In genomic region chr1:203649551-203650011, GRCh38 we compare ENCODE assay signal across 8 cellular contexts. TPM values are rescaled to one million over a fixed set of nuclear protein-coding genes. Genes with fewer than 3 reads are reported as not detected.
DNase-seq lines count a peak whose midpoint lies in the region; ATAC-seq lines count a peak whose summit lies in the region.

No MANE protein-coding gene starts in this region.

- no peak overlapping the region for H2BK5ac ChIP-seq in mesenchymal stem cell (ENCODE audit: low read depth, low read length, poor library complexity, severe bottlenecking)

- H2AK5ac ChIP-seq in mesenchymal stem cell (ENCODE audit: low read length, severe bottlenecking) = peak overlapping the region; percentile 53

- H3K4me3 ChIP-seq in mesenchymal stem cell (ENCODE audit: insufficient read depth in 1 of 2, low read depth in 1 of 2, low read length in 2 of 2) = no peak overlapping the region

- H3K27ac Mint-ChIP-seq in activated CD8-positive, alpha-beta T cell treated with anti-CD3 and anti-CD28 coated beads, Interleukin-2, amount 10 ng/mL, durations not matched to agents 7 days and 5 days = peak overlapping the region; percentile 76

- peak overlapping the region; percentile 83 for H3K27ac ChIP-seq in mesenchymal stem cell (ENCODE audit: low read length, poor library complexity, severe bottlenecking)

- peak; percentile 47 for ATAC-seq in GM18511 (IDR thresholded peaks at IDR 0.05; ENCODE audit: unreplicated experiment)
- ATAC-seq in HG02852 (IDR thresholded peaks at IDR 0.05; ENCODE audit: unreplicated experiment) = peak; percentile 47
- peak; percentile 39 for ATAC-seq in activated CD8-positive, alpha-beta T cell treated with anti-CD3 and anti-CD28 coated beads, Interleukin-2, amount 10 ng/mL, durations not matched to agents 7 days and 5 days
- no peak for ATAC-seq in GM19455 (IDR thresholded peaks at IDR 0.05; ENCODE audit: unreplicated experiment)

- no peak overlapping the region for H2BK120ac ChIP-seq in mesenchymal stem cell (ENCODE audit: low read depth, low read length)

- H3K9me3 Mint-ChIP-seq in activated CD8-positive, alpha-beta T cell treated with anti-CD3 and anti-CD28 coated beads, Interleukin-2, amount 10 ng/mL, durations not matched to agents 7 days and 5 days (ENCODE audit: insufficient read depth) = no peaks in the 10 kb centered on the region

- POLR2A ChIA-PET in activated CD8-positive, alpha-beta T cell treated with anti-CD3 and anti-CD28 coated beads, Interleukin-2, amount 10 ng/mL, durations not matched to agents 7 days and 5 days (lab: Charles Lee) = interaction anchor here (1.1 to 1.9 kb wide), 4 partner anchors 10 to 115 kb away, joined by 3 to 6 read pairs (median 6); partner anchors contain the start of genes ATP2B4 and LAX1

- peak overlapping the region; percentile 63 for H3K4me3 Mint-ChIP-seq in activated CD8-positive, alpha-beta T cell treated with anti-CD3 and anti-CD28 coated beads, Interleukin-2, amount 10 ng/mL, durations not matched to agents 7 days and 5 days

- no peaks in the 10 kb centered on the region for H3K27me3 ChIP-seq in mesenchymal stem cell (ENCODE audit: control insufficient read depth in 1 of 2, insufficient read depth in 1 of 2, low read length in 2 of 2)

- H2BK12ac ChIP-seq in mesenchymal stem cell (ENCODE audit: low read length in 2 of 2) = no peak overlapping the region

- H4K8ac ChIP-seq in mesenchymal stem cell (ENCODE audit: low read length) = no peak overlapping the region

- H3K4me2 ChIP-seq in mesenchymal stem cell (ENCODE audit: low read length, poor library complexity, severe bottlenecking) = no peak overlapping the region

- H3K4me1 Mint-ChIP-seq in activated CD8-positive, alpha-beta T cell treated with anti-CD3 and anti-CD28 coated beads, Interleukin-2, amount 10 ng/mL, durations not matched to agents 7 days and 5 days (ENCODE audit: low read depth) = peaks cover 76% of the 10 kb centered on the region

- CTCF ChIA-PET in activated CD8-positive, alpha-beta T cell treated with anti-CD3 and anti-CD28 coated beads, Interleukin-2, amount 10 ng/mL, durations not matched to agents 7 days and 5 days (lab: Charles Lee) = interaction anchor here (0.7 to 2.3 kb wide), 8 partner anchors 18 to 480 kb away, joined by 3 to 13 read pairs (median 3); partner anchors contain the start of gene ATP2B4

- peaks cover 17% of the 10 kb centered on the region for H3K79me1 ChIP-seq in mesenchymal stem cell (replicated peaks; ENCODE audit: low read length, poor library complexity, severe bottlenecking)

- H3K23ac ChIP-seq in mesenchymal stem cell (ENCODE audit: low read length in 2 of 2) = no peak overlapping the region

- H3K14ac ChIP-seq in mesenchymal stem cell (ENCODE audit: low read length in 2 of 2) = no peak overlapping the region

- no peaks in the 10 kb centered on the region for H3K27me3 Mint-ChIP-seq in activated CD8-positive, alpha-beta T cell treated with anti-CD3 and anti-CD28 coated beads, Interleukin-2, amount 10 ng/mL, durations not matched to agents 7 days and 5 days (ENCODE audit: low read depth)

- H3K36me3 ChIP-seq in mesenchymal stem cell (ENCODE audit: control insufficient read depth in 1 of 2, insufficient read depth in 2 of 2, low read depth in 1 of 2, low read length in 2 of 2) = peaks cover 0 to 19% of the 10 kb centered on the region in 2 experiments

- H2AFZ ChIP-seq in mesenchymal stem cell (ENCODE audit: low read depth, low read length) = no peak overlapping the region

- H3K9me3 ChIP-seq in mesenchymal stem cell (ENCODE audit: control insufficient read depth, low read length) = no peaks in the 10 kb centered on the region

- H3K4ac ChIP-seq in mesenchymal stem cell (ENCODE audit: low read depth in 1 of 2, low read length in 2 of 2) = peak overlapping the region in 1 of 2 experiments; percentile 51

- H4K91ac ChIP-seq in mesenchymal stem cell (ENCODE audit: low read length) = no peak overlapping the region

- H3K18ac ChIP-seq in mesenchymal stem cell (ENCODE audit: low read depth in 1 of 2, low read length in 2 of 2) = no peak overlapping the region

- DNase-seq in activated CD8-positive, alpha-beta T cell treated with anti-CD3 and anti-CD28 coated beads, Interleukin-2, amount 10 ng/mL, durations not matched to agents 7 days and 5 days = peak; percentile 29
- DNase-seq in mesenchymal stem cell = peak; percentile 62
- DNase-seq in OCI-M2 (lab: John Stamatoyannopoulos, UW; ENCODE audit: unreplicated experiment) = no peak
- no peak for DNase-seq in superior temporal gyrus (ENCODE audit: extremely low spot score)
- no peak for DNase-seq in NOMO-1 treated with dmso at 0.1 percent for 144 hours (lab: John Stamatoyannopoulos, UW; ENCODE audit: unreplicated experiment)

- H3K36me3 Mint-ChIP-seq in activated CD8-positive, alpha-beta T cell treated with anti-CD3 and anti-CD28 coated beads, Interleukin-2, amount 10 ng/mL, durations not matched to agents 7 days and 5 days (ENCODE audit: low read depth) = peaks cover 29% of the 10 kb centered on the region

- H2BK15ac ChIP-seq in mesenchymal stem cell (ENCODE audit: low read depth, poor library complexity, severe bottlenecking) = no peak overlapping the region

- peaks cover 14% of the 10 kb centered on the region for H3K4me1 ChIP-seq in mesenchymal stem cell (ENCODE audit: control insufficient read depth, insufficient read depth, low read depth, low read length)

- WGBS in mesenchymal stem cell = 76% methylated on average over 7 of the region's 7 CpGs

- H3K9ac ChIP-seq in mesenchymal stem cell (ENCODE audit: low read length) = peak overlapping the region; percentile 81

RNA-seq across cellular contexts. Expression of gene ATP2B4, which starts 22.9 kb away (rescaled TPM):
- 10 to 100 TPM; 65.0 to 65.1 TPM for total RNA-seq in activated CD8-positive, alpha-beta T cell treated with anti-CD3 and anti-CD28 coated beads, Interleukin-2, amount 10 ng/mL, durations not matched to agents 7 days and 5 days
- 58.0 TPM for polyA plus RNA-seq in mesenchymal stem cell (2013, experiment 1 of 2)
- 58.7 TPM for polyA plus RNA-seq in mesenchymal stem cell (2013, experiment 2 of 2)

Comparison
In these comparisons a context has a peak if more than half of its experiments do, and no peak if none do; other contexts are left out.
1. DNase-seq: peak in activated CD8-positive, alpha-beta T cell treated with anti-CD3 and anti-CD28 coated beads, Interleukin-2, amount 10 ng/mL, durations not matched to agents 7 days and 5 days (single experiment) and mesenchymal stem cell (single experiment); none in OCI-M2 (single experiment), superior temporal gyrus (single experiment) and NOMO-1 treated with dmso at 0.1 percent for 144 hours (single experiment).